In genomic region chr11:124983674-124984511, GRCh38 we compare ENCODE assay signal across 1 cellular context.
TF ChIP-seq lines count a peak whose summit lies in the region.

No MANE protein-coding gene starts in this region.

TF ChIP-seq in H1, 55 proteins besides CTCF, POLR2A, EP300 and RAD21 (continued from another document):
- TF ChIP-seq JUND (IDR thresholded peaks at IDR 0.05; ENCODE audit: low read length) (no peak), NANOG (IDR thresholded peaks at IDR 0.05; ENCODE audit: insufficient read depth, low read depth, low read length, poor library complexity, severe bottlenecking) (no peak), BRCA1 (IDR thresholded peaks at IDR 0.05; ENCODE audit: low read depth, low read length) (no peak), CHD2 (IDR thresholded peaks at IDR 0.05; ENCODE audit: low read length) (no peak), SP1 (IDR thresholded peaks at IDR 0.05; ENCODE audit: low read depth, low read length) (no peak), SIN3A (conservative IDR thresholded peaks at IDR 0.05 in 1 of 2, IDR thresholded peaks at IDR 0.05 in 1 of 2; ENCODE audit: low read depth in 1 of 2, low read length in 2 of 2) (no peak), CREB1 (IDR thresholded peaks at IDR 0.05) (no peak), ATF2 (IDR thresholded peaks at IDR 0.05; ENCODE audit: low read length) (no peak), CTBP2 (IDR thresholded peaks at IDR 0.05; ENCODE audit: borderline replicate concordance, insufficient read depth, insufficient read length, low read length) (no peak), NRF1 (IDR thresholded peaks at IDR 0.05; ENCODE audit: low read depth, low read length) (no peak), FOSL1 (IDR thresholded peaks at IDR 0.05; ENCODE audit: insufficient read depth, low read depth, low read length) (no peak), USF2 (IDR thresholded peaks at IDR 0.05; ENCODE audit: low read length) (no peak), SUZ12 (IDR thresholded peaks at IDR 0.05; ENCODE audit: low read length) (no peak), KDM4A (IDR thresholded peaks at IDR 0.05; ENCODE audit: low read depth, low read length, severe bottlenecking) (no peak)
